In the genomic region with DNA sequence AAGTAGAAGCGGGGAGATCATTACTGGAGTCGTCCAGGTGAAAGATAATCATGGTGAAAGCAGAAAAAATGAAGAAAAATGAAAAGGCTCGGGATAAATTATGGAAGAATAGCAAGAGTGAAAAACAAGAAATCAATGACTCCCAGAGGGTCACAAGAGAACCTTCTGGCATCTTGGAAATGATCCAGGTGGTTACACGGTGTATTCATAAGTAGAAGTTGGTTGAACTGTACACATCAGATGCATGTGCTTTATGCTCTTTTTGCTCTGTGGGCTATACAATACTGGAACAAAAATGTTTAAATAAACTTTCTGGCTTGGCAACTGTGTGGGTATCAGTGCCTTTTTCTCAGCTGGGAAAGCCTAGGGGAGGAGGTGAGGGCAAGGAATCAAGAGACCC, we compare ENCODE assay signal across 19 cellular contexts.
"Had no signal": no experiment of that assay in that cellular context is flagged by ENCODE, and none has a peak within 500 bp of the region (broad histone marks: within the 10 kb centered on the region; RNA-seq: fewer than 3 reads in every experiment).

No MANE protein-coding gene starts in this region.

- H3K4me1 ChIP-seq: tibial artery had no signal

- H3K36me3 ChIP-seq: esophagus squamous epithelium, tibial artery had no signal

- H3K27ac ChIP-seq: esophagus squamous epithelium, hepatocyte, tibial artery had no signal

- H2AFZ ChIP-seq: hepatocyte had no signal

- H3K4me3 ChIP-seq: esophagus squamous epithelium, hepatocyte, lung, tibial artery had no signal

- H3K9me3 ChIP-seq: esophagus squamous epithelium, tibial artery had no signal

- DNase-seq: activated CD4-positive, alpha-beta T cell treated with anti-CD3 and anti-CD28 coated beads for 48 hours; activated CD4-positive, CD25-positive, alpha-beta regulatory T cell; activated CD8-positive, alpha-beta T cell treated with anti-CD3 and anti-CD28 coated beads, Interleukin-2, amount 10 ng/mL, durations not matched to agents 7 days and 5 days; activated effector memory CD4-positive, alpha-beta T cell treated with Interleukin-2 at 50 U/mL for 16 hours; activated naive CD4-positive, alpha-beta T cell treated with anti-CD3 and anti-CD28 coated beads, Interleukin-2, amount 10 ng/mL, durations not matched to agents 7 days and 5 days; activated T-cell treated with anti-CD3 and anti-CD28 coated beads, Interleukin-2, amount 50 U/mL, for 48 hours; dermis blood vessel endothelial cell; effector memory CD8-positive, alpha-beta T cell; esophagus squamous epithelium; left colon; stimulated activated CD4-positive, alpha-beta T cell treated with anti-CD3 and anti-CD28 coated beads, Interleukin-12 subunit alpha, Interleukin-12 subunit beta, amount 100 ng/mL, for 4 hours; stimulated activated CD4-positive, alpha-beta T cell treated with anti-CD3 and anti-CD28 coated beads, Interleukin-1b, Interleukin-23, amount 100 ng/mL, for 48 hours; stimulated activated CD8-positive, alpha-beta memory T cell treated with anti-CD3 and anti-CD28 coated beads, Interleukin-4, amount 100 ng/mL, for 48 hours; stimulated activated naive CD4-positive, alpha-beta T cell; T-helper 1 cell; T-helper 9 cell; tibial artery had no signal

- H3K4me2 ChIP-seq: hepatocyte had no signal

- ATAC-seq: activated CD8-positive, alpha-beta T cell treated with anti-CD3 and anti-CD28 coated beads, Interleukin-2, amount 10 ng/mL, durations not matched to agents 7 days and 5 days; effector memory CD8-positive, alpha-beta T cell; left colon had no signal

- H3K27me3 ChIP-seq: esophagus squamous epithelium, hepatocyte, tibial artery had no signal
